In genomic region chr22:21571679-21572078, GRCh38 we compare ENCODE assay signal across 19 cellular contexts. TPM values are rescaled to one million over a fixed set of nuclear protein-coding genes. Genes with fewer than 3 reads are reported as not detected.
DNase-seq lines count a peak whose midpoint lies in the region; ATAC-seq and TF ChIP-seq lines count a peak whose summit lies in the region.
"Had no signal": no experiment of that assay in that cellular context is flagged by ENCODE, and none has a peak within 500 bp of the region (broad histone marks: within the 10 kb centered on the region; RNA-seq: fewer than 3 reads in every experiment).

No MANE protein-coding gene starts in this region.

- H3K36me3 Mint-ChIP-seq in CD4-positive, CD25-positive, alpha-beta regulatory T cell = peaks cover 7% of the 10 kb centered on the region
- peaks cover 10% of the 10 kb centered on the region for H3K36me3 Mint-ChIP-seq in activated naive CD8-positive, alpha-beta T cell
- H3K36me3 Mint-ChIP-seq in natural killer cell (no peaks in the 10 kb centered on the region), Calu3 (ENCODE audit: insufficient read depth, unreplicated experiment) (peaks cover 60% of the 10 kb centered on the region)

- peaks cover 4% of the 10 kb centered on the region; the same call in 1 of the 2 replicates for H3F3A ChIP-seq in DOHH2 (ENCODE audit: control insufficient read depth, insufficient read depth)

- H3K27me3 ChIP-seq in CD4-positive, CD25-positive, alpha-beta regulatory T cell (ENCODE audit: control insufficient read depth, insufficient read depth, low read length) = no peaks in the 10 kb centered on the region
- no peaks in the 10 kb centered on the region for H3K27me3 ChIP-seq in DOHH2 (ENCODE audit: control insufficient read depth, low read length)
- no peaks in the 10 kb centered on the region for H3K27me3 ChIP-seq in testis
- no peaks in the 10 kb centered on the region for H3K27me3 ChIP-seq in suprapubic skin
- H3K27me3 ChIP-seq: ovary, transverse colon had no signal

- TF ChIP-seq CTCF in DOHH2 (IDR thresholded peaks at IDR 0.05; ENCODE audit: low read depth, low read length, poor library complexity, severe bottlenecking) (no peak), natural killer cell (IDR thresholded peaks at IDR 0.05) (no peak), Calu3 (IDR thresholded peaks at IDR 0.05; ENCODE audit: unreplicated experiment) (no peak), testis (IDR thresholded peaks at IDR 0.05) (no peak), suprapubic skin (IDR thresholded peaks at IDR 0.05) (no peak)

- H3K4me1 ChIP-seq in CD4-positive, CD25-positive, alpha-beta regulatory T cell (ENCODE audit: control insufficient read depth, insufficient read depth, low read length, poor library complexity, severe bottlenecking) = peaks cover 58% of the 10 kb centered on the region
- H3K4me1 ChIP-seq in DOHH2 (ENCODE audit: control insufficient read depth, low read length) = peaks cover 47% of the 10 kb centered on the region
- peaks cover 24% of the 10 kb centered on the region for H3K4me1 ChIP-seq in testis
- peaks cover 65% of the 10 kb centered on the region for H3K4me1 ChIP-seq in suprapubic skin

- TF ChIP-seq EP300 in suprapubic skin (IDR thresholded peaks at IDR 0.05) = no peak

- no peaks in the 10 kb centered on the region for H3K9me2 ChIP-seq in DOHH2 (replicated peaks; ENCODE audit: control insufficient read depth, low read length)

- no peak for DNase-seq in CD4-positive, CD25-positive, alpha-beta regulatory T cell
- DNase-seq in natural killer cell = no peak
- DNase-seq in superior temporal gyrus (ENCODE audit: extremely low spot score) = no peak
- DNase-seq in Calu3 = no peak
- DNase-seq in testis = no peak
- DNase-seq in suprapubic skin (ENCODE audit: low spot score in 2 of 2) = no peak
- DNase-seq: hippocampal formation; left cardiac atrium; NCI-H1930; NCI-H524; ovary; stimulated activated CD4-positive, alpha-beta T cell treated with anti-CD3 and anti-CD28 coated beads, Interleukin-4, amount 100 ng/mL, for 24 hours; stimulated activated CD8-positive, alpha-beta memory T cell treated with anti-CD3 and anti-CD28 coated beads, Interleukin-4, amount 100 ng/mL, for 48 hours; T1000; transverse colon had no signal

- H3K9me3 ChIP-seq in CD4-positive, CD25-positive, alpha-beta regulatory T cell (ENCODE audit: control insufficient read depth in 2 of 2, low read length in 2 of 2) = no peaks in the 10 kb centered on the region
- H3K9me3 ChIP-seq in DOHH2 (ENCODE audit: control insufficient read depth, insufficient read depth, low read length) (no peaks in the 10 kb centered on the region), testis (no peaks in the 10 kb centered on the region), suprapubic skin (no peaks in the 10 kb centered on the region)
- H3K9me3 ChIP-seq: ovary, transverse colon had no signal

- H3K4me3 Mint-ChIP-seq in CD4-positive, CD25-positive, alpha-beta regulatory T cell = peak overlapping the region; percentile 44 to 97 (median 62)
- H3K4me3 Mint-ChIP-seq in activated naive CD8-positive, alpha-beta T cell = peak overlapping the region; percentile 64
- H3K4me3 Mint-ChIP-seq in natural killer cell (peak overlapping the region; percentile 0), Calu3 (ENCODE audit: low read depth, unreplicated experiment) (no peak overlapping the region)

- peak overlapping the region in 2 of 3 donors; percentile 11 to 70 for H3K27ac Mint-ChIP-seq in CD4-positive, CD25-positive, alpha-beta regulatory T cell
- H3K27ac Mint-ChIP-seq in activated naive CD8-positive, alpha-beta T cell = peak overlapping the region; percentile 86
- peak overlapping the region; percentile 15 to 49 for H3K27ac Mint-ChIP-seq in natural killer cell
- H3K27ac Mint-ChIP-seq in Calu3 (ENCODE audit: unreplicated experiment) = no peak overlapping the region

- no peak overlapping the region for H3K4me3 ChIP-seq in CD4-positive, CD25-positive, alpha-beta regulatory T cell (ENCODE audit: low read depth, low read length)
- H3K4me3 ChIP-seq in DOHH2 (ENCODE audit: low read length) (no peak overlapping the region), testis (no peak overlapping the region), suprapubic skin (no peak overlapping the region)
- H3K4me3 ChIP-seq: ovary, transverse colon had no signal

- no peak for ATAC-seq in CD4-positive, CD25-positive, alpha-beta regulatory T cell (ENCODE audit: low read depth in 2 of 2)
- no peak for ATAC-seq in natural killer cell
- ATAC-seq: left cardiac atrium had no signal

- H3K4me1 Mint-ChIP-seq in CD4-positive, CD25-positive, alpha-beta regulatory T cell = peaks cover 44 to 78% (median 59%) of the 10 kb centered on the region in 4 donors
- H3K4me1 Mint-ChIP-seq in activated naive CD8-positive, alpha-beta T cell (ENCODE audit: low read depth) = peaks cover 62% of the 10 kb centered on the region
- H3K4me1 Mint-ChIP-seq in natural killer cell (peaks cover 59 to 76% of the 10 kb centered on the region in 2 donors), Calu3 (ENCODE audit: low read depth, unreplicated experiment) (peaks cover 60% of the 10 kb centered on the region)

- intact Hi-C loops in natural killer cell (cut with micrococcal nuclease) = no loop called here
- intact Hi-C loops in Calu3 (cut with micrococcal nuclease; ENCODE audit: unreplicated experiment) = no loop called here
- intact Hi-C loops in testis (cut with DNase I; ENCODE audit: low total_unique reads) = no loop called here

- H3K9me3 Mint-ChIP-seq in CD4-positive, CD25-positive, alpha-beta regulatory T cell = peaks cover 0 to 2% (median 0%) of the 10 kb centered on the region in 7 donors
- no peaks in the 10 kb centered on the region for H3K9me3 Mint-ChIP-seq in activated naive CD8-positive, alpha-beta T cell (ENCODE audit: low read depth)
- no peaks in the 10 kb centered on the region for H3K9me3 Mint-ChIP-seq in natural killer cell
- H3K9me3 Mint-ChIP-seq in Calu3 (ENCODE audit: low read depth, unreplicated experiment) = no peaks in the 10 kb centered on the region

- H3K36me3 ChIP-seq in CD4-positive, CD25-positive, alpha-beta regulatory T cell (ENCODE audit: control insufficient read depth, insufficient read depth, low read length) = peaks cover 8% of the 10 kb centered on the region
- H3K36me3 ChIP-seq in DOHH2 (ENCODE audit: control insufficient read depth, low read length) (peaks cover 58% of the 10 kb centered on the region), testis (ENCODE audit: low read depth, missing control alignments) (no peaks in the 10 kb centered on the region), suprapubic skin (no peaks in the 10 kb centered on the region)
- H3K36me3 ChIP-seq: ovary, transverse colon had no signal

- TF ChIP-seq POLR2A in testis (IDR thresholded peaks at IDR 0.05) = no peak
- TF ChIP-seq POLR2A in suprapubic skin (IDR thresholded peaks at IDR 0.05) = no peak

- peak overlapping the region; percentile 67 for H3K4me2 ChIP-seq in DOHH2 (ENCODE audit: low read length)

- CTCF ChIA-PET in Calu3 (lab: Charles Lee) = no interaction called here

- H3K79me2 ChIP-seq in DOHH2 (ENCODE audit: control insufficient read depth, low read length) = peaks cover 95% of the 10 kb centered on the region

- H3K27ac ChIP-seq in CD4-positive, CD25-positive, alpha-beta regulatory T cell (ENCODE audit: insufficient read depth, low read length, poor library complexity, severe bottlenecking) = peak overlapping the region; percentile 44
- no peak overlapping the region for H3K27ac ChIP-seq in DOHH2 (ENCODE audit: low read depth, low read length)
- no peak overlapping the region for H3K27ac ChIP-seq in testis
- H3K27ac ChIP-seq in suprapubic skin = no peak overlapping the region
- H3K27ac ChIP-seq: C4-2B, ovary, transverse colon had no signal

- no TSS peak for BruUV-seq in Calu3 (replicated peaks; lab: Mats Ljungman, UMichigan)

- peaks cover 3% of the 10 kb centered on the region for H3K27me3 Mint-ChIP-seq in CD4-positive, CD25-positive, alpha-beta regulatory T cell
- no peaks in the 10 kb centered on the region for H3K27me3 Mint-ChIP-seq in activated naive CD8-positive, alpha-beta T cell
- no peaks in the 10 kb centered on the region for H3K27me3 Mint-ChIP-seq in natural killer cell (ENCODE audit: low read depth in 2 of 2)
- no peaks in the 10 kb centered on the region for H3K27me3 Mint-ChIP-seq in Calu3 (ENCODE audit: unreplicated experiment)

- peaks cover 57% of the 10 kb centered on the region for H4K20me1 ChIP-seq in DOHH2 (ENCODE audit: control insufficient read depth, insufficient read depth, low read depth, low read length)

- WGBS in testis, 2 donors = 87 to 90% methylated on average over 4 of the region's 4 CpGs
- WGBS in suprapubic skin = 86% methylated on average over 4 of the region's 4 CpGs

RNA-seq across cellular contexts. Expression of gene UBE2L3, which starts 4.2 kb away (rescaled TPM):
- total RNA-seq in CD4-positive, CD25-positive, alpha-beta regulatory T cell = 33.7 TPM
- polyA plus RNA-seq in CD4-positive, CD25-positive, alpha-beta regulatory T cell = 100 to 1,000 TPM in 3 of 4 donors, 10 to 100 TPM in 1; 98.4 to 124 (median 110) TPM
- total RNA-seq in natural killer cell (10 to 100 TPM; 30.7 to 39.8 (median 39.7) TPM), Calu3 (2022) (65.8 and 66.6 TPM in 2 replicates), testis (10 to 100 TPM; 61.4 to 66.8 TPM), suprapubic skin (10 to 100 TPM; 28.6 to 52.2 (median 48.1) TPM)
- polyA plus RNA-seq in testis (ENCODE audit: insufficient read depth, low read depth, low replicate concordance) = 63.3 TPM

RNA-seq across cellular contexts. Expression of gene RIMBP3C, which starts 20.4 kb away (rescaled TPM):
- total RNA-seq in CD4-positive, CD25-positive, alpha-beta regulatory T cell = 0.47 TPM
- under 1 TPM in 3 of 4 donors, not detected in 1; 0.38 to 0.87 (median 0.52) TPM for polyA plus RNA-seq in CD4-positive, CD25-positive, alpha-beta regulatory T cell
- total RNA-seq in natural killer cell (1 to 10 TPM in 1 of 3 donors, under 1 TPM in 2; 0.35 to 1.0 (median 0.38) TPM), Calu3 (2022) (0.17 TPM in 1 of 2 replicates, not detected in the other), testis (10 to 100 TPM; 17.5 to 20.8 TPM), suprapubic skin (under 1 TPM in 1 of 4 donors, not detected in 3; 0.19 TPM)
- polyA plus RNA-seq in testis (ENCODE audit: insufficient read depth, low read depth, low replicate concordance) = 14.4 TPM
- total RNA-seq: Daoy, transverse colon had no signal

RNA-seq across cellular contexts. Expression of gene YDJC, which starts 58.1 kb away (rescaled TPM):
- total RNA-seq in CD4-positive, CD25-positive, alpha-beta regulatory T cell = 34.4 TPM
- polyA plus RNA-seq in CD4-positive, CD25-positive, alpha-beta regulatory T cell = 10 to 100 TPM; 55.0 to 70.0 (median 55.6) TPM
- 10 to 100 TPM; 20.5 to 24.4 (median 21.6) TPM for total RNA-seq in natural killer cell
- total RNA-seq in Calu3 (2022) = 57.9 and 64.2 TPM in 2 replicates
- total RNA-seq in testis = 10 to 100 TPM; 36.5 to 37.1 TPM
- 9.9 TPM for polyA plus RNA-seq in testis (ENCODE audit: insufficient read depth, low read depth, low replicate concordance)
- 10 to 100 TPM; 28.6 to 34.6 (median 30.9) TPM for total RNA-seq in suprapubic skin

Comparison
In these comparisons a context has a peak if more than half of its experiments do, and no peak if none do; other contexts are left out.
1. RNA of gene RIMBP3C, which starts 20.4 kb away (total RNA-seq): 17.5 to 20.8 TPM in testis; 0.47 TPM in CD4-positive, CD25-positive, alpha-beta regulatory T cell (single experiment), 0.35 to 1.0 TPM in natural killer cell, 0.19 TPM in suprapubic skin and 0.17 TPM in Calu3; every median in the first group is over 4 times any median in the second.